8 cellular contexts compared by ENCODE assay signal in genomic region chr2:25314514-25315315, GRCh38.
DNase-seq lines count a peak whose midpoint lies in the region; ATAC-seq lines count a peak whose summit lies in the region.

No MANE protein-coding gene starts in this region.

- H3K27ac Mint-ChIP-seq in activated naive CD8-positive, alpha-beta T cell treated with anti-CD3 and anti-CD28 coated beads, Interleukin-2, amount 50 U/mL, for 24 hours, result peak overlapping the region; percentile 96

- H3K4me1 Mint-ChIP-seq in activated naive CD8-positive, alpha-beta T cell treated with anti-CD3 and anti-CD28 coated beads, Interleukin-2, amount 50 U/mL, for 24 hours, result peaks cover 69% of the 10 kb centered on the region

- H3K9me3 Mint-ChIP-seq in activated naive CD8-positive, alpha-beta T cell treated with anti-CD3 and anti-CD28 coated beads, Interleukin-2, amount 50 U/mL, for 24 hours, result no peaks in the 10 kb centered on the region

- DNase-seq in DMS153 (lab: John Stamatoyannopoulos, UW), result peak; percentile 60
- DNase-seq in DMS153 treated with DMSO at 0.1 percent for 48 hours (lab: John Stamatoyannopoulos, UW; ENCODE audit: unreplicated experiment), result no peak
- peak; percentile 20 for DNase-seq in SKM-1 (lab: John Stamatoyannopoulos, UW; ENCODE audit: unreplicated experiment)
- DNase-seq in activated naive CD8-positive, alpha-beta T cell treated with anti-CD3 and anti-CD28 coated beads, Interleukin-2, amount 50 U/mL, for 24 hours, result peak; percentile 91
- DNase-seq in left kidney (ENCODE audit: low read depth, low spot score), result peak; percentile 96
- peak; percentile 83 to 98 (median 83) for DNase-seq in stimulated activated CD4-positive, alpha-beta T cell treated with anti-CD3 and anti-CD28 coated beads, TNF-alpha, amount 100 ng/mL, for 24 hours (ENCODE audit: low read depth in 3 of 3)
- DNase-seq in kidney tubule cell (ENCODE audit: low spot score), result no peak

- H3K27me3 Mint-ChIP-seq in activated naive CD8-positive, alpha-beta T cell treated with anti-CD3 and anti-CD28 coated beads, Interleukin-2, amount 50 U/mL, for 24 hours, result no peaks in the 10 kb centered on the region

- H3K36me3 Mint-ChIP-seq in activated naive CD8-positive, alpha-beta T cell treated with anti-CD3 and anti-CD28 coated beads, Interleukin-2, amount 50 U/mL, for 24 hours (ENCODE audit: low read depth), result peaks cover 28% of the 10 kb centered on the region

- H3K4me3 Mint-ChIP-seq in activated naive CD8-positive, alpha-beta T cell treated with anti-CD3 and anti-CD28 coated beads, Interleukin-2, amount 50 U/mL, for 24 hours, result peak overlapping the region; percentile 84

- ATAC-seq in HG03378 (IDR thresholded peaks at IDR 0.05; ENCODE audit: unreplicated experiment), result peak; percentile 60
- peak; percentile 86 for ATAC-seq in activated naive CD8-positive, alpha-beta T cell treated with anti-CD3 and anti-CD28 coated beads, Interleukin-2, amount 50 U/mL, for 24 hours

Comparison
In these comparisons a context has a peak if more than half of its experiments do, and no peak if none do; other contexts are left out.
1. DNase-seq: peak in DMS153 (single experiment), SKM-1 (single experiment), activated naive CD8-positive, alpha-beta T cell treated with anti-CD3 and anti-CD28 coated beads, Interleukin-2, amount 50 U/mL, for 24 hours (single experiment), left kidney (single experiment) and stimulated activated CD4-positive, alpha-beta T cell treated with anti-CD3 and anti-CD28 coated beads, TNF-alpha, amount 100 ng/mL, for 24 hours (3 of 3); none in DMS153 treated with DMSO at 0.1 percent for 48 hours (single experiment) and kidney tubule cell (single experiment).